Comparison of ENCODE assay signal across 17 cellular contexts in the genomic region with DNA sequence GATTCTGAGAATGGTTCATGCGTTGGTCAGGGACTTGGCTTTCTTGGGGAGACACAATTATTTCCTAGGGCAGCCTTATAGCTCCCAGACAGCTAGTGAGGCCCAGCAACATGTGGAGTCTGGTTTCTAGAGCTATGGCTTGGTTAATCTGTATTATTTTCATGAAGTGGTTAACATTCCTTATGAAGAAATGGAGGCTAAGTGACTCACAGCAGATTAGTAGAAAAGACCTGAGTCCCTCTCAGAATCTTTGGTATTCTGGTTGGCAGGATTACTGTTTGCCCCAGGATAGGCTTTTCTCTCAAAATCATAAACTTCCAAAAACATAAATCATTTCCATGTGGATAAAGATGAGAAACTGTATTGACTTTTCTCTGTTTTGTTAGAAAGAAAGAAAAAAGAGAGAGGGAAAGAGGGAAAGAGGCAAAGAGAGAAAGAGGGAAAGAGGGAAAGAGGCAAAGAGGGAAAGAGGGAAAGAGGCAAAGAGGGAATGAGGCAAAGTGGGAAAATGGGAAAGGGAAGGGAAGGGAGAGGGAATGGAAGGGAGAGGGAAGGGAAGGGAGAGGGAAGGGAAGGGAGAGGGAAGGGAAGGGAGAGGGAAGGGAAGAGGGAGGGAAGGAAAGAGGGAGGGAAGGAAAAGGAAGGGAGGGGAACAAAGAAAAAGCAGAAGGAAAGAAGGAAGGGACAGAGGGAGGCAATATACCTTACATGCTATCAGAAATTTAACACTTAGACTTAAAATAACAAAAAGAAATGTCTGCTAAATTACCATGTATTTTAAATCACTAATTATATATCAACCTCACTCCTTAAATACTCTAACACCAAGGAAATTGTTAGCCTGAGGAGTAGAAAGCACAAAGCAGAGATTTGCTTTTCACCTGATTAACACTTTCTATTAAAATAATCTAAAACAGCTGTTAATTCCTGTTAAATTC. TPM values are rescaled to one million over a fixed set of nuclear protein-coding genes. Genes with fewer than 3 reads are reported as not detected.
DNase-seq lines count a peak whose midpoint lies in the region; ATAC-seq lines count a peak whose summit lies in the region.
"Had no signal": no experiment of that assay in that cellular context is flagged by ENCODE, and none has a peak within 500 bp of the region (broad histone marks: within the 10 kb centered on the region; RNA-seq: fewer than 3 reads in every experiment).

No MANE protein-coding gene starts in this region.

- H3K36me3 Mint-ChIP-seq in T-cell, result peaks cover 40% of the 10 kb centered on the region

- no peaks in the 10 kb centered on the region for H3K9me3 Mint-ChIP-seq in T-cell
- H3K9me3 Mint-ChIP-seq: CD8-positive, alpha-beta memory T cell; T-helper 1 cell treated with Interleukin-12 subunit alpha and Interleukin-12 subunit beta and Interleukin-4 antibody, amounts not matched to agents 30 μg/mL and 1 μg/mL, for 36 hours had no signal

- POLR2A ChIA-PET in T-cell (lab: Charles Lee), result interaction anchor here in 1 of 2 donors (0.7 to 1.1 kb wide), 4 partner anchors 42 to 314 kb away, joined by 3 to 6 read pairs (median 4); a partner anchor contains a TSS

- DNase-seq in EH (ENCODE audit: low read depth), result peak; percentile 81
- DNase-seq in RPMI7951 (ENCODE audit: low read depth), result peak; percentile 43
- peak; percentile 53 for DNase-seq in fibroblast of gingiva (ENCODE audit: low read depth)
- peak; percentile 79 for DNase-seq in renal cortical epithelial cell (ENCODE audit: low read depth)
- no peak for DNase-seq in activated CD4-positive, alpha-beta T cell treated with anti-CD3 and anti-CD28 coated beads for 1 hour
- DNase-seq in T-cell, result no peak
- no peak for DNase-seq in A172 (ENCODE audit: low spot score)
- DNase-seq: activated CD8-positive, alpha-beta memory T cell treated with anti-CD3 and anti-CD28 coated beads, Interleukin-2, amount 50 U/mL, for 48 hours; activated naive CD4-positive, alpha-beta T cell treated with Interleukin-2 at 50 U/mL for 16 hours; caudate nucleus; CD8-positive, alpha-beta memory T cell; heart right ventricle; MG63; NCI-H2029 treated with DMSO at 0.1 percent for 48 hours; NCI-H69; stimulated activated naive CD8-positive, alpha-beta T cell treated with anti-CD3 and anti-CD28 coated beads, Interleukin-15, Interleukin-2, amounts not matched to agents 100 U/mL and 50 U/mL, for 24 hours had no signal

- no peak overlapping the region for H3K4me3 Mint-ChIP-seq in T-cell
- H3K4me3 Mint-ChIP-seq: CD8-positive, alpha-beta memory T cell; T-helper 1 cell treated with Interleukin-12 subunit alpha and Interleukin-12 subunit beta and Interleukin-4 antibody, amounts not matched to agents 30 μg/mL and 1 μg/mL, for 36 hours had no signal

- no peaks in the 10 kb centered on the region for H3K27me3 Mint-ChIP-seq in T-cell
- H3K27me3 Mint-ChIP-seq: CD8-positive, alpha-beta memory T cell had no signal

- ATAC-seq in T-cell (replicated peaks in 1 of 4), result no peak
- ATAC-seq: stimulated activated naive CD8-positive, alpha-beta T cell treated with anti-CD3 and anti-CD28 coated beads, Interleukin-15, Interleukin-2, amounts not matched to agents 100 U/mL and 50 U/mL, for 24 hours had no signal

- peaks cover 8 to 10% (median 9%) of the 10 kb centered on the region in 3 donors for H3K4me1 Mint-ChIP-seq in T-cell

- CTCF ChIA-PET in T-cell (lab: Charles Lee), result no interaction called here

- no peak overlapping the region for H3K27ac Mint-ChIP-seq in T-cell
- H3K27ac Mint-ChIP-seq: T-helper 1 cell treated with Interleukin-12 subunit alpha and Interleukin-12 subunit beta and Interleukin-4 antibody, amounts not matched to agents 30 μg/mL and 1 μg/mL, for 36 hours had no signal

RNA-seq across cellular contexts. Expression of a gene that starts 42.0 kb away (rescaled TPM):
- 27.8 and 35.1 TPM in 2 replicates for total RNA-seq in RPMI7951 (2014; rRNA removed; shearing (Covaris generic))
- total RNA-seq in renal cortical epithelial cell (14.1 and 108 TPM in 2 replicates), T-cell (10 to 100 TPM in 2 of 5 donors, 1 to 10 TPM in 3; 5.2 to 64.2 (median 6.0) TPM)
- total RNA-seq in A172 (2014; rRNA removed; shearing (Covaris generic)), result 29.0 and 43.7 TPM in 2 replicates

Comparison
In these comparisons a context has a peak if more than half of its experiments do, and no peak if none do; other contexts are left out.
1. DNase-seq: peak in EH (single experiment), RPMI7951 (single experiment), fibroblast of gingiva (single experiment) and renal cortical epithelial cell (single experiment); none in activated CD4-positive, alpha-beta T cell treated with anti-CD3 and anti-CD28 coated beads for 1 hour (single experiment), T-cell (0 of 34) and A172 (single experiment).